13 cellular contexts compared by ENCODE assay signal in genomic region chrX:1480082-1480785, GRCh38. TPM values are rescaled to one million over a fixed set of nuclear protein-coding genes. Genes with fewer than 3 reads are reported as not detected.
DNase-seq lines count a peak whose midpoint lies in the region; ATAC-seq and TF ChIP-seq lines count a peak whose summit lies in the region.
"Had no signal": no experiment of that assay in that cellular context is flagged by ENCODE, and none has a peak within 500 bp of the region (broad histone marks: within the 10 kb centered on the region; RNA-seq: fewer than 3 reads in every experiment).

No MANE protein-coding gene starts in this region.

- ATAC-seq in GM21576 (IDR thresholded peaks at IDR 0.05; ENCODE audit: unreplicated experiment), result no peak
- ATAC-seq: GM23338 had no signal

- peaks cover 26% of the 10 kb centered on the region for H3K4me1 ChIP-seq in thymus (ENCODE audit: control insufficient read depth, insufficient read depth, low read length)
- H3K4me1 ChIP-seq in osteoblast (ENCODE audit: insufficient read depth, low read length), result no peaks in the 10 kb centered on the region
- H3K4me1 ChIP-seq in trophoblast cell (ENCODE audit: control insufficient read depth in 1 of 2, insufficient read depth in 2 of 2, low read length in 2 of 2), result peaks cover 6% of the 10 kb centered on the region in 2 experiments

- H3K18ac ChIP-seq in trophoblast cell (ENCODE audit: low read length), result no peak overlapping the region

- no peaks in the 10 kb centered on the region for H3K79me1 ChIP-seq in trophoblast cell (ENCODE audit: low read length)

- WGBS in thymus, result 78% methylated on average over 8 of the region's 8 CpGs
- WGBS in trophoblast cell (ENCODE audit: extremely low coverage, insufficient coverage, insufficient read length), result no CpG with 5 or more reads among the region's 8 CpGs

- no peak overlapping the region for H3K23ac ChIP-seq in trophoblast cell (ENCODE audit: low read length)

- H3K27ac Mint-ChIP-seq in T-helper 1 cell treated with Interleukin-12 subunit alpha and Interleukin-12 subunit beta and Interleukin-4 antibody, amounts not matched to agents 30 μg/mL and 1 μg/mL, for 36 hours, result peak overlapping the region; percentile 98
- H3K27ac Mint-ChIP-seq in dendritic cell treated with granulocyte-macrophage colony-stimulating factor and Interleukin-4, amounts not matched to agents 40 ng/mL and 50 ng/mL, for 4 days, result peak overlapping the region; percentile 98
- H3K27ac Mint-ChIP-seq: GM23338 had no signal

- H3K36me3 Mint-ChIP-seq in T-helper 1 cell treated with Interleukin-12 subunit alpha and Interleukin-12 subunit beta and Interleukin-4 antibody, amounts not matched to agents 30 μg/mL and 1 μg/mL, for 36 hours (ENCODE audit: low read depth), result peaks cover 67% of the 10 kb centered on the region
- H3K36me3 Mint-ChIP-seq in dendritic cell treated with granulocyte-macrophage colony-stimulating factor and Interleukin-4, amounts not matched to agents 40 ng/mL and 50 ng/mL, for 4 days (ENCODE audit: low read depth), result peaks cover 11% of the 10 kb centered on the region

- H3K27me3 ChIP-seq in thymus (ENCODE audit: control insufficient read depth, insufficient read depth), result no peaks in the 10 kb centered on the region
- H3K27me3 ChIP-seq in osteoblast (ENCODE audit: insufficient read depth, low read length), result no peaks in the 10 kb centered on the region
- H3K27me3 ChIP-seq in trophoblast cell (ENCODE audit: insufficient read depth, low read length), result no peaks in the 10 kb centered on the region

- H3K4me2 ChIP-seq in osteoblast (ENCODE audit: insufficient read depth, low read length) (no peak overlapping the region), trophoblast cell (ENCODE audit: low read length) (no peak overlapping the region)
- H3K4me2 ChIP-seq: GM23338 had no signal

- H4K8ac ChIP-seq in trophoblast cell (ENCODE audit: low read depth, low read length), result no peak overlapping the region

- no peak overlapping the region for H2BK120ac ChIP-seq in trophoblast cell (ENCODE audit: insufficient read depth, low read length, poor library complexity)

- H3K4me1 Mint-ChIP-seq in T-helper 1 cell treated with Interleukin-12 subunit alpha and Interleukin-12 subunit beta and Interleukin-4 antibody, amounts not matched to agents 30 μg/mL and 1 μg/mL, for 36 hours (ENCODE audit: low read depth), result peaks cover 67% of the 10 kb centered on the region
- H3K4me1 Mint-ChIP-seq in dendritic cell treated with granulocyte-macrophage colony-stimulating factor and Interleukin-4, amounts not matched to agents 40 ng/mL and 50 ng/mL, for 4 days (ENCODE audit: low read depth), result peaks cover 64% of the 10 kb centered on the region

- no peak overlapping the region for H4K91ac ChIP-seq in trophoblast cell (ENCODE audit: low read depth, low read length)

- H4K12ac ChIP-seq in trophoblast cell (ENCODE audit: low read depth, low read length), result no peak overlapping the region

- H3K4me3 ChIP-seq in thymus (ENCODE audit: low read length), result no peak overlapping the region
- no peak overlapping the region for H3K4me3 ChIP-seq in osteoblast (ENCODE audit: insufficient read depth, low read length)
- H3K4me3 ChIP-seq in trophoblast cell (ENCODE audit: low read depth, low read length), result no peak overlapping the region
- H3K4me3 ChIP-seq: GM23338 had no signal

- intact Hi-C loops in dendritic cell treated with granulocyte-macrophage colony-stimulating factor and Interleukin-4, amounts not matched to agents 40 ng/mL and 50 ng/mL, for 4 days (cut with micrococcal nuclease), result no loop called here

- H2AFZ ChIP-seq in osteoblast (ENCODE audit: low read length) (no peak overlapping the region), trophoblast cell (ENCODE audit: insufficient read depth, low read length, poor library complexity) (no peak overlapping the region)
- H2AFZ ChIP-seq: GM23338 had no signal

- no peak overlapping the region for H2BK12ac ChIP-seq in trophoblast cell (ENCODE audit: low read length)

- H3K9ac ChIP-seq in trophoblast cell (ENCODE audit: low read length), result no peak overlapping the region

- H3K9me3 Mint-ChIP-seq in T-helper 1 cell treated with Interleukin-12 subunit alpha and Interleukin-12 subunit beta and Interleukin-4 antibody, amounts not matched to agents 30 μg/mL and 1 μg/mL, for 36 hours, result peaks cover 26% of the 10 kb centered on the region
- H3K9me3 Mint-ChIP-seq in dendritic cell treated with granulocyte-macrophage colony-stimulating factor and Interleukin-4, amounts not matched to agents 40 ng/mL and 50 ng/mL, for 4 days, result peaks cover 6% of the 10 kb centered on the region

- no peak overlapping the region for H3K4ac ChIP-seq in trophoblast cell (ENCODE audit: low read depth, low read length)

- H3K27ac ChIP-seq in thymus (ENCODE audit: low read depth) (peak overlapping the region; percentile 54), osteoblast (ENCODE audit: low read depth, low read length) (no peak overlapping the region), trophoblast cell (ENCODE audit: low read depth, low read length) (no peak overlapping the region)

- H2BK5ac ChIP-seq in trophoblast cell (ENCODE audit: low read depth, low read length, poor library complexity), result no peak overlapping the region

- peaks cover 1% of the 10 kb centered on the region for H3K36me3 ChIP-seq in thymus (ENCODE audit: control insufficient read depth, insufficient read depth)
- H3K36me3 ChIP-seq in osteoblast (ENCODE audit: insufficient read depth, low read length), result no peaks in the 10 kb centered on the region
- no peaks in the 10 kb centered on the region for H3K36me3 ChIP-seq in trophoblast cell (ENCODE audit: control insufficient read depth in 1 of 2, insufficient read depth in 2 of 2, low read length in 2 of 2)

- TF ChIP-seq CTCF in osteoblast (IDR thresholded peaks at IDR 0.05; ENCODE audit: extremely low read depth, low read depth, low read length), result no peak

- H3K9me3 ChIP-seq in thymus (ENCODE audit: control insufficient read depth), result no peaks in the 10 kb centered on the region
- no peaks in the 10 kb centered on the region for H3K9me3 ChIP-seq in osteoblast (ENCODE audit: low read depth, low read length)
- no peaks in the 10 kb centered on the region for H3K9me3 ChIP-seq in trophoblast cell (ENCODE audit: insufficient read depth, low read depth, low read length)

- no peaks in the 10 kb centered on the region for H3K79me2 ChIP-seq in osteoblast (ENCODE audit: insufficient read depth, low read length)
- H3K79me2 ChIP-seq in trophoblast cell (ENCODE audit: control insufficient read depth, insufficient read depth, low read length, poor library complexity), result no peaks in the 10 kb centered on the region

- H3K4me3 Mint-ChIP-seq in T-helper 1 cell treated with Interleukin-12 subunit alpha and Interleukin-12 subunit beta and Interleukin-4 antibody, amounts not matched to agents 30 μg/mL and 1 μg/mL, for 36 hours, result peak overlapping the region; percentile 48
- no peak overlapping the region for H3K4me3 Mint-ChIP-seq in dendritic cell treated with granulocyte-macrophage colony-stimulating factor and Interleukin-4, amounts not matched to agents 40 ng/mL and 50 ng/mL, for 4 days
- H3K4me3 Mint-ChIP-seq: GM23338 had no signal

- no peaks in the 10 kb centered on the region for H4K20me1 ChIP-seq in osteoblast (ENCODE audit: insufficient read depth, low read length)

- H3K14ac ChIP-seq in trophoblast cell (ENCODE audit: low read length), result no peak overlapping the region

- H3K27me3 Mint-ChIP-seq in T-helper 1 cell treated with Interleukin-12 subunit alpha and Interleukin-12 subunit beta and Interleukin-4 antibody, amounts not matched to agents 30 μg/mL and 1 μg/mL, for 36 hours (ENCODE audit: low read depth), result no peaks in the 10 kb centered on the region
- no peaks in the 10 kb centered on the region for H3K27me3 Mint-ChIP-seq in dendritic cell treated with granulocyte-macrophage colony-stimulating factor and Interleukin-4, amounts not matched to agents 40 ng/mL and 50 ng/mL, for 4 days

- H2AK5ac ChIP-seq in trophoblast cell (ENCODE audit: low read length), result no peak overlapping the region

- DNase-seq in activated T-cell treated with anti-CD3 and anti-CD28 coated beads, Interleukin-2, amount 50 U/mL, for 1 hour, result peak; percentile 13
- DNase-seq in activated T-cell treated with anti-CD3 and anti-CD28 coated beads for 4 hours, result no peak
- no peak for DNase-seq in osteoblast (ENCODE audit: insufficient read length, low spot score, missing footprints)
- no peak for DNase-seq in trophoblast cell
- DNase-seq: ACHN, NCI-H226, SIG-M5 had no signal

RNA-seq across cellular contexts. Expression of gene ASMTL, which starts 27.5 kb away (rescaled TPM):
- polyA plus RNA-seq in thymus, result 33.0 TPM
- total RNA-seq in osteoblast, result 22.4 and 24.6 TPM in 2 replicates
- polyA plus RNA-seq in trophoblast cell (2013), result 25.0 and 26.2 TPM in 2 replicates

RNA-seq across cellular contexts. Expression of gene P2RY8, which starts 56.8 kb away (rescaled TPM):
- 12.9 TPM for polyA plus RNA-seq in thymus
- under 0.01 TPM in 1 of 2 replicates, not detected in the other for total RNA-seq in osteoblast
- not detected in 2 replicates for polyA plus RNA-seq in trophoblast cell (2013)
- total RNA-seq: astrocyte, GM23338 had no signal
